In the genomic region with DNA sequence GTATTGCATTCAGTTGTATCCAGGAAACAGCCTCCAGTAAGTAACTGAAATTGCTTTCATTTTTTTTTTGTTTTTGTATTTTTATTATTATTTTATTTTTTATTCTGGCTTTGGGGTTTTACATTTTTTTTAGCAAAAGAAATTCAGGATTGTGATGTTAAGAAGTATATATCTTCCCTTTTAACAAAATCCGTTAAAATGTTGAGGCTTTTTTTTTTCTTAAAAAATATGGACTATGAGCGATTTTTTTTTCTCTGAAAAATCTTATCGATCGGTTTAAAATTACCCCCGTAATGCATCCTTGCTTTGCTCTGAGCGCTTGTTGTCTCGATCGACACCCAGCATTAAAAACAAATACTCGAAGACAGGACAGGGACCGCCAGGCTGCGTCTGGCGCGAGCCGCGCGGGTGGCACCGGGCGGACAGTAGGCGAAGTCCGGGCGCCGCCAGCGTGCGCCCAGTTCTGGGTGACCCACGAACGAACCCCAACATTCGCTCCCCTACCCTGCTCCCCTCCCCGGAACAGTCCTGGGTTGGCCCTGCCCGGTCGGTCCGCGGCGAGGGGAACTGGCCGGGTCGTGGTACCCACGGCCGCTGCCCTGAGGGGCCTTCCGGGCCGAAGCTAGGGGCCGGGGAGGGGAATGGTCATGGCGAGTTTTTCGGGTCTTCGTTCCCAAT, we compare ENCODE assay signal across 8 cellular contexts. TPM values are rescaled to one million over a fixed set of nuclear protein-coding genes. Genes with fewer than 3 reads are reported as not detected.
DNase-seq lines count a peak whose midpoint lies in the region; ATAC-seq, FAIRE-seq and TF ChIP-seq lines count a peak whose summit lies in the region.

No MANE protein-coding gene starts in this region.

- H3K4me2 ChIP-seq in astrocyte (ENCODE audit: low read length): peak overlapping the region; percentile 96

- DNase-seq in activated naive CD4-positive, alpha-beta T cell treated with anti-CD3 and anti-CD28 coated beads, Interleukin-2, amount 10 ng/mL, durations not matched to agents 7 days and 5 days: no peak
- no peak for DNase-seq in activated naive CD4-positive, alpha-beta T cell treated with anti-CD3 and anti-CD28 coated beads, Interleukin-2, amount 50 U/mL, for 16 hours
- no peak for DNase-seq in astrocyte (ENCODE audit: low read depth)
- DNase-seq in lower lobe of right lung: no peak
- no peak for DNase-seq in type B pancreatic cell (ENCODE audit: extremely low spot score, unreplicated experiment)
- no peak for DNase-seq in GDM1 (lab: John Stamatoyannopoulos, UW)
- DNase-seq in ureter (ENCODE audit: low spot score): no peak

- H3K79me2 ChIP-seq in astrocyte (ENCODE audit: insufficient read depth, low read length): peaks cover 75% of the 10 kb centered on the region

- ATAC-seq in lower lobe of right lung: peak in 1 of 2 donors; percentile 0
- no peak for ATAC-seq in HG03095 (IDR thresholded peaks at IDR 0.05; ENCODE audit: unreplicated experiment)

- peaks cover 14% of the 10 kb centered on the region for H4K20me1 ChIP-seq in astrocyte (ENCODE audit: insufficient read depth, low read length)

- H3K4me1 Mint-ChIP-seq in activated naive CD4-positive, alpha-beta T cell treated with anti-CD3 and anti-CD28 coated beads, Interleukin-2, amount 10 ng/mL, durations not matched to agents 7 days and 5 days: peaks cover 24% of the 10 kb centered on the region
- H3K4me1 Mint-ChIP-seq in astrocyte (ENCODE audit: low read depth, unreplicated experiment) (peaks cover 18% of the 10 kb centered on the region), type B pancreatic cell (ENCODE audit: unreplicated experiment) (peaks cover 33% of the 10 kb centered on the region)

- CTCF ChIA-PET in activated naive CD4-positive, alpha-beta T cell treated with anti-CD3 and anti-CD28 coated beads, Interleukin-2, amount 10 ng/mL, durations not matched to agents 7 days and 5 days (lab: Charles Lee): no interaction called here

- intact Hi-C loops in lower lobe of right lung (cut with DNase I): no loop called here

- H3K4me3 ChIP-seq in astrocyte (ENCODE audit: insufficient read depth, low read depth, low read length) (peak overlapping the region; percentile 68), lower lobe of right lung (peak overlapping the region; percentile 74)

- H3K27ac Mint-ChIP-seq in activated naive CD4-positive, alpha-beta T cell treated with anti-CD3 and anti-CD28 coated beads, Interleukin-2, amount 10 ng/mL, durations not matched to agents 7 days and 5 days: peak overlapping the region; percentile 87
- H3K27ac Mint-ChIP-seq in astrocyte (ENCODE audit: unreplicated experiment) (peak overlapping the region; percentile 96), type B pancreatic cell (peak overlapping the region; percentile 99)

- no peak for FAIRE-seq in astrocyte (lab: Jason Lieb, UNC)

- H3K4me3 Mint-ChIP-seq in activated naive CD4-positive, alpha-beta T cell treated with anti-CD3 and anti-CD28 coated beads, Interleukin-2, amount 10 ng/mL, durations not matched to agents 7 days and 5 days: no peak overlapping the region
- peak overlapping the region; percentile 87 for H3K4me3 Mint-ChIP-seq in astrocyte (ENCODE audit: unreplicated experiment)
- peak overlapping the region; percentile 97 for H3K4me3 Mint-ChIP-seq in type B pancreatic cell

- no peaks in the 10 kb centered on the region for H3K9me3 ChIP-seq in astrocyte (ENCODE audit: insufficient read depth, low read depth, low read length)
- no peaks in the 10 kb centered on the region for H3K9me3 ChIP-seq in lower lobe of right lung

- H3K9me3 Mint-ChIP-seq in activated naive CD4-positive, alpha-beta T cell treated with anti-CD3 and anti-CD28 coated beads, Interleukin-2, amount 10 ng/mL, durations not matched to agents 7 days and 5 days: no peaks in the 10 kb centered on the region
- H3K9me3 Mint-ChIP-seq in astrocyte (ENCODE audit: unreplicated experiment) (no peaks in the 10 kb centered on the region), type B pancreatic cell (no peaks in the 10 kb centered on the region)

- H3K36me3 ChIP-seq in astrocyte (ENCODE audit: insufficient read depth, low read length) (no peaks in the 10 kb centered on the region), lower lobe of right lung (no peaks in the 10 kb centered on the region)

- H2AFZ ChIP-seq in astrocyte (ENCODE audit: low read depth, low read length): no peak overlapping the region

- H3K27me3 Mint-ChIP-seq in activated naive CD4-positive, alpha-beta T cell treated with anti-CD3 and anti-CD28 coated beads, Interleukin-2, amount 10 ng/mL, durations not matched to agents 7 days and 5 days: peaks cover 94% of the 10 kb centered on the region
- H3K27me3 Mint-ChIP-seq in astrocyte (ENCODE audit: low read depth, unreplicated experiment) (no peaks in the 10 kb centered on the region), type B pancreatic cell (peaks cover 10% of the 10 kb centered on the region)

- H3K27ac ChIP-seq in astrocyte (ENCODE audit: low read depth, low read length) (peak overlapping the region; percentile 90), lower lobe of right lung (peak overlapping the region; percentile 98)

- H3K4me1 ChIP-seq in astrocyte (ENCODE audit: insufficient read depth, low read length): peaks cover 38% of the 10 kb centered on the region
- peaks cover 45% of the 10 kb centered on the region for H3K4me1 ChIP-seq in lower lobe of right lung

- TF ChIP-seq CTCF in astrocyte (IDR thresholded peaks at IDR 0.05; ENCODE audit: insufficient read depth, low read depth, low read length) (no peak), lower lobe of right lung (IDR thresholded peaks at IDR 0.05) (no peak), type B pancreatic cell (conservative IDR thresholded peaks at IDR 0.05) (no peak)

- H3K36me3 Mint-ChIP-seq in activated naive CD4-positive, alpha-beta T cell treated with anti-CD3 and anti-CD28 coated beads, Interleukin-2, amount 10 ng/mL, durations not matched to agents 7 days and 5 days: peaks cover 6% of the 10 kb centered on the region
- H3K36me3 Mint-ChIP-seq in astrocyte (ENCODE audit: low read depth, unreplicated experiment) (no peaks in the 10 kb centered on the region), type B pancreatic cell (peaks cover 12% of the 10 kb centered on the region)

- H3K27me3 ChIP-seq in astrocyte (ENCODE audit: insufficient read depth, low read length) (no peaks in the 10 kb centered on the region), lower lobe of right lung (ENCODE audit: low read depth) (no peaks in the 10 kb centered on the region)

- peak overlapping the region; percentile 90 for H3K9ac ChIP-seq in astrocyte (ENCODE audit: low read length)

RNA-seq across cellular contexts. Expression of gene BAHCC1, which starts 0.5 kb away (rescaled TPM):
- total RNA-seq in astrocyte: 18.5 TPM in 2 replicates
- 19.9 TPM for total RNA-seq in lower lobe of right lung
- 23.0 and 74.3 TPM in 2 replicates for total RNA-seq in type B pancreatic cell (ENCODE audit: low replicate concordance)
- total RNA-seq in ureter: 23.7 TPM
